ENCODE assay signal across 2 cellular contexts in genomic region chr6:10441655-10442009, GRCh38.
TF ChIP-seq lines count a peak whose summit lies in the region.

No MANE protein-coding gene starts in this region.

TF ChIP-seq in SK-N-SH, 30 proteins besides CTCF, POLR2A, EP300 and RAD21:
- TF ChIP-seq, protein P1, sequence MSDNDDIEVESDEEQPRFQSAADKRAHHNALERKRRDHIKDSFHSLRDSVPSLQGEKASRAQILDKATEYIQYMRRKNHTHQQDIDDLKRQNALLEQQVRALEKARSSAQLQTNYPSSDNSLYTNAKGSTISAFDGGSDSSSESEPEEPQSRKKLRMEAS (IDR thresholded peaks at IDR 0.05; ENCODE audit: low read depth) = 0 out of 2 replicates have a peak, but pooled peaks have one; percentile 1
- TF ChIP-seq REST (IDR thresholded peaks at IDR 0.05; ENCODE audit: low read depth, low read length) (no peak), TAF1 (IDR thresholded peaks at IDR 0.05; ENCODE audit: borderline replicate concordance, low read depth, low read length) (no peak)
TF ChIP-seq in SK-N-SH: peak in this region for 1.

TF ChIP-seq in SK-N-SH treated with all-trans-retinoic acid at 6 μM for 48 hours, 23 proteins besides CTCF, POLR2A, EP300 and RAD21:
- no peak for TF ChIP-seq POU6F1 (CRISPR knock-in tag; IDR thresholded peaks at IDR 0.05; ENCODE audit: borderline replicate concordance, low read depth)
- no peak for TF ChIP-seq TCF4 (CRISPR knock-in tag; IDR thresholded peaks at IDR 0.05; ENCODE audit: borderline replicate concordance)
- TF ChIP-seq CSDC2 (CRISPR knock-in tag; IDR thresholded peaks at IDR 0.05) = no peak
- TF ChIP-seq RARB (CRISPR knock-in tag; IDR thresholded peaks at IDR 0.05) = no peak
- no peak for TF ChIP-seq ZNF70 (CRISPR knock-in tag; IDR thresholded peaks at IDR 0.05)
- TF ChIP-seq ZNF565 (CRISPR knock-in tag; conservative IDR thresholded peaks at IDR 0.05; ENCODE audit: low read depth) = no peak
- TF ChIP-seq ZFP30 (CRISPR knock-in tag; IDR thresholded peaks at IDR 0.05) = no peak
- no peak for TF ChIP-seq ZC3H10 (CRISPR knock-in tag; IDR thresholded peaks at IDR 0.05)
- TF ChIP-seq, protein P2, sequence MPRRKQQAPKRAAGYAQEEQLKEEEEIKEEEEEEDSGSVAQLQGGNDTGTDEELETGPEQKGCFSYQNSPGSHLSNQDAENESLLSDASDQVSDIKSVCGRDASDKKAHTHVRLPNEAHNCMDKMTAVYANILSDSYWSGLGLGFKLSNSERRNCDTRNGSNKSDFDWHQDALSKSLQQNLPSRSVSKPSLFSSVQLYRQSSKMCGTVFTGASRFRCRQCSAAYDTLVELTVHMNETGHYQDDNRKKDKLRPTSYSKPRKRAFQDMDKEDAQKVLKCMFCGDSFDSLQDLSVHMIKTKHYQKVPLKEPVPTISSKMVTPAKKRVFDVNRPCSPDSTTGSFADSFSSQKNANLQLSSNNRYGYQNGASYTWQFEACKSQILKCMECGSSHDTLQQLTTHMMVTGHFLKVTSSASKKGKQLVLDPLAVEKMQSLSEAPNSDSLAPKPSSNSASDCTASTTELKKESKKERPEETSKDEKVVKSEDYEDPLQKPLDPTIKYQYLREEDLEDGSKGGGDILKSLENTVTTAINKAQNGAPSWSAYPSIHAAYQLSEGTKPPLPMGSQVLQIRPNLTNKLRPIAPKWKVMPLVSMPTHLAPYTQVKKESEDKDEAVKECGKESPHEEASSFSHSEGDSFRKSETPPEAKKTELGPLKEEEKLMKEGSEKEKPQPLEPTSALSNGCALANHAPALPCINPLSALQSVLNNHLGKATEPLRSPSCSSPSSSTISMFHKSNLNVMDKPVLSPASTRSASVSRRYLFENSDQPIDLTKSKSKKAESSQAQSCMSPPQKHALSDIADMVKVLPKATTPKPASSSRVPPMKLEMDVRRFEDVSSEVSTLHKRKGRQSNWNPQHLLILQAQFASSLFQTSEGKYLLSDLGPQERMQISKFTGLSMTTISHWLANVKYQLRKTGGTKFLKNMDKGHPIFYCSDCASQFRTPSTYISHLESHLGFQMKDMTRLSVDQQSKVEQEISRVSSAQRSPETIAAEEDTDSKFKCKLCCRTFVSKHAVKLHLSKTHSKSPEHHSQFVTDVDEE (CRISPR knock-in tag; IDR thresholded peaks at IDR 0.05) = no peak
- TF ChIP-seq ZFP3 (CRISPR knock-in tag; IDR thresholded peaks at IDR 0.05) = no peak
- no peak for TF ChIP-seq OSR1 (CRISPR knock-in tag; IDR thresholded peaks at IDR 0.05)
- no peak for TF ChIP-seq ESRRG (CRISPR knock-in tag; IDR thresholded peaks at IDR 0.05)
- no peak for TF ChIP-seq GLIS3 (CRISPR knock-in tag; IDR thresholded peaks at IDR 0.05)
- no peak for TF ChIP-seq ZNF8 (CRISPR knock-in tag; IDR thresholded peaks at IDR 0.05)
- no peak for TF ChIP-seq ARNTL (CRISPR knock-in tag; IDR thresholded peaks at IDR 0.05; ENCODE audit: borderline replicate concordance, low read depth)
- no peak for TF ChIP-seq PPARA (CRISPR knock-in tag; IDR thresholded peaks at IDR 0.05; ENCODE audit: borderline replicate concordance)
- TF ChIP-seq TOX (CRISPR knock-in tag; IDR thresholded peaks at IDR 0.05; ENCODE audit: borderline replicate concordance) = no peak
- no peak for TF ChIP-seq SNAI2 (CRISPR knock-in tag; IDR thresholded peaks at IDR 0.05)
- TF ChIP-seq, protein P3, sequence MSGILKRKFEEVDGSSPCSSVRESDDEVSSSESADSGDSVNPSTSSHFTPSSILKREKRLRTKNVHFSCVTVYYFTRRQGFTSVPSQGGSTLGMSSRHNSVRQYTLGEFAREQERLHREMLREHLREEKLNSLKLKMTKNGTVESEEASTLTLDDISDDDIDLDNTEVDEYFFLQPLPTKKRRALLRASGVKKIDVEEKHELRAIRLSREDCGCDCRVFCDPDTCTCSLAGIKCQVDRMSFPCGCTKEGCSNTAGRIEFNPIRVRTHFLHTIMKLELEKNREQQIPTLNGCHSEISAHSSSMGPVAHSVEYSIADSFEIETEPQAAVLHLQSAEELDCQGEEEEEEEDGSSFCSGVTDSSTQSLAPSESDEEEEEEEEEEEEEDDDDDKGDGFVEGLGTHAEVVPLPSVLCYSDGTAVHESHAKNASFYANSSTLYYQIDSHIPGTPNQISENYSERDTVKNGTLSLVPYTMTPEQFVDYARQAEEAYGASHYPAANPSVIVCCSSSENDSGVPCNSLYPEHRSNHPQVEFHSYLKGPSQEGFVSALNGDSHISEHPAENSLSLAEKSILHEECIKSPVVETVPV (CRISPR knock-in tag; IDR thresholded peaks at IDR 0.05) = no peak
- no peak for TF ChIP-seq CREB5 (CRISPR knock-in tag; IDR thresholded peaks at IDR 0.05; ENCODE audit: low read depth)
